ENCODE assay signal across 8 cellular contexts in the genomic region with DNA sequence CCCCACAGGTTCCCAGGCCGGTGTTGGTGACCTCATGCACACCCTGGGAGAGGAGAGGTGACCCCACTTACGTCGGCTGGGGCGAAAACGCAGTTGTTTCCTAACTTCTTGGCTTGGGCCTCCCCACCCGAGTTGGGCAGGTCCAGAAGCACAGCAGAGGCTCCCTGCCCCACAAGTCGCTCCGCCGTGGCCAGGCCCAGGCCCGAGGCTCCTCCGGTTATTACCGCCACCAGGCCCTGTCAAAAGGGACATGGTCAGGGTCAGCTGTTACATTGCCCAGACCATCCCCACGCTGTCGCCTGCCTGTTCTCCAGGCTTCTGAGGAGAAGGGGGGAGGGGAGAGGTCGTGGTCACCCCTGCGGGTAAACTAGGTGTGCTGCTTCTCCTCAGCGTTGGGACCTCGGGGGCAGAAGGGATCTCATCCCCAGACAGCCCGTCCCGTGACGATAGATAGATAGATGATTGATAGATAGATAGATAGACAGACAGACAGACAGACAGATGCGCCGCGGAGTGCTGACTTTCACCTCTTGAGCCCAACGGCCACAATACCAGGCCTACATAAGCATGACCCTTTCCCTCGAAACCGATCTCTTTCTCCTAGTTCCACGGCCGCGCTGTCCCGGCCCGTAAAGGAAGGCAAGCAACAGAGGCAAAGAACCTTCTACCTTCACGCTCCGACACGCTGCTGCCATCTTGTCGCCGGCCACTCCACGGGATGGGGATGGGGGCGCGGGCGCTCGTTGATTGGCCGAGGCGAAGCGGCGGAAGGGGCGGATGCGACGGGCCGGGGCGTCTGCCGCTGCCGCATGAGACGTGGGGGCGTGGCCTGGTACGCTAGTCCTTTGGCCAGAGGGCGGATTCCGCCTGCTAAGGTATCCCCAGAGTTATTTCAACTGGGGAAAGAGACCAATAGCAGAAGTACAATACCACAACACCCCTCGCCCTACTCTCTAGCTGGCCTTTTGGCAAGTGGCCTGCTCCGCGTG.
DNase-seq lines count a peak whose midpoint lies in the region; ATAC-seq and TF ChIP-seq lines count a peak whose summit lies in the region.

HSD17B10 (minus strand) TSS at position 720 of the 989 bp plus-strand sequence; CDS start at position 695, 25 bp downstream.

- peak; percentile 72 for TF ChIP-seq POLR2A in GM18951 (IDR thresholded peaks at IDR 0.05; ENCODE audit: extremely low read depth, insufficient read depth, insufficient read length)

- in situ Hi-C loops in GM18951 (cut with MboI; ENCODE audit: low sequenced_read_pairs, unreplicated experiment): no loop called here

- ATAC-seq in HG03196 (IDR thresholded peaks at IDR 0.05; ENCODE audit: unreplicated experiment): peak; percentile 89
- peak; percentile 95 to 96 for ATAC-seq in activated CD4-positive, CD25-positive, alpha-beta regulatory T cell treated with anti-CD3 and anti-CD28 coated beads, Interleukin-2, amount 50 U/mL, for 24 hours

- DNase-seq in AG08395 (ENCODE audit: low spot score) (peak; percentile 88), NCI-H446 treated with DMSO at 0.1 percent for 48 hours (lab: John Stamatoyannopoulos, UW) (peak; percentile 60), cerebellar cortex (ENCODE audit: low spot score) (peak; percentile 86), islet precursor cell (peak; percentile 93)
- DNase-seq in stimulated activated CD4-positive, alpha-beta T cell treated with anti-CD3 and anti-CD28 coated beads, Interleukin-15, amount 100 ng/mL, for 1 hour (ENCODE audit: low read depth in 1 of 2, low spot score in 1 of 2): peak; percentile 63 to 74

Comparison
In these comparisons a context has a peak if more than half of its experiments do, and no peak if none do; other contexts are left out.
1. Peak in every context shown above with its lines: DNase-seq and ATAC-seq.